Comparison of ENCODE assay signal across 8 cellular contexts in genomic region chr12:1593232-1594044, GRCh38.
DNase-seq lines count a peak whose midpoint lies in the region; ATAC-seq and TF ChIP-seq lines count a peak whose summit lies in the region.

No MANE protein-coding gene starts in this region.

- H3K27me3 Mint-ChIP-seq in stimulated activated naive CD8-positive, alpha-beta T cell treated with anti-CD3 and anti-CD28 coated beads, Interleukin-15, amount 100 ng/mL, for 72 hours = no peaks in the 10 kb centered on the region

- H3K9me3 ChIP-seq in HEK293 (ENCODE audit: control insufficient read depth, insufficient read depth, low read depth, low read length) = no peaks in the 10 kb centered on the region

- POLR2A ChIA-PET in HEK293 (lab: Yijun Ruan, JAX) = interaction anchor here (0.7 to 3.3 kb wide), 9 partner anchors 10 to 644 kb away, joined by 3 to 22 read pairs (median 4); partner anchors contain the start of genes ADIPOR2 and RAD52

- H3K4me3 ChIP-seq in GM12865 (ENCODE audit: low read depth, low read length) (peak overlapping the region; percentile 66), HEK293 (ENCODE audit: low read depth, low read length) (peak overlapping the region; percentile 78), NB4 (ENCODE audit: low read depth, low read length) (peak overlapping the region; percentile 76)

- peaks cover 24% of the 10 kb centered on the region for H3K4me1 ChIP-seq in HEK293 (ENCODE audit: control insufficient read depth, insufficient read depth, low read length)

- peaks cover 0 to 6% of the 10 kb centered on the region in 2 experiments; a peak in 1 of 3 replicates for H3K36me3 ChIP-seq in HEK293 (ENCODE audit: control insufficient read depth in 2 of 2, insufficient read depth in 1 of 2, low read length in 2 of 2)

- CTCF ChIA-PET in HEK293 (lab: Yijun Ruan, JAX) = interaction anchor here (0.9 to 2.8 kb wide), 8 partner anchors 9 to 597 kb away, joined by 3 to 17 read pairs (median 4); no protein-coding TSS in a partner anchor

- H3K27ac Mint-ChIP-seq in stimulated activated naive CD8-positive, alpha-beta T cell treated with anti-CD3 and anti-CD28 coated beads, Interleukin-15, amount 100 ng/mL, for 72 hours = peak overlapping the region; percentile 91 to 95

- H3K4me3 Mint-ChIP-seq in stimulated activated naive CD8-positive, alpha-beta T cell treated with anti-CD3 and anti-CD28 coated beads, Interleukin-15, amount 100 ng/mL, for 72 hours = peak overlapping the region; percentile 95 to 100

- no peak for TF ChIP-seq POLR2A in NB4 (IDR thresholded peaks at IDR 0.05; ENCODE audit: extremely low read depth, insufficient read length)

- H3K27ac ChIP-seq in HEK293 (ENCODE audit: extremely low read depth, low read depth, low read length) = peak overlapping the region; percentile 97

- H3K4me1 Mint-ChIP-seq in stimulated activated naive CD8-positive, alpha-beta T cell treated with anti-CD3 and anti-CD28 coated beads, Interleukin-15, amount 100 ng/mL, for 72 hours = peaks cover 59% of the 10 kb centered on the region

- ATAC-seq in stimulated activated naive CD8-positive, alpha-beta T cell treated with anti-CD3 and anti-CD28 coated beads, Interleukin-15, amount 100 ng/mL, for 72 hours = peak; percentile 31

- H3K9me3 Mint-ChIP-seq in stimulated activated naive CD8-positive, alpha-beta T cell treated with anti-CD3 and anti-CD28 coated beads, Interleukin-15, amount 100 ng/mL, for 72 hours = no peaks in the 10 kb centered on the region

- peak; percentile 61 for DNase-seq in GM12865 (ENCODE audit: low read depth)
- DNase-seq in NB4 (ENCODE audit: low read depth) = peak; percentile 71
- peak; percentile 31 to 35 for DNase-seq in activated CD4-positive, alpha-beta T cell treated with anti-CD3 and anti-CD28 coated beads, Interleukin-2, amount 50 U/mL, for 4 hours
- DNase-seq in effector CD4-positive, alpha-beta T cell = peak; percentile 54
- peak; percentile 36 for DNase-seq in midbrain (lab: John Stamatoyannopoulos, UW)
- peak; percentile 67 for DNase-seq in stimulated activated naive CD8-positive, alpha-beta T cell treated with anti-CD3 and anti-CD28 coated beads, Interleukin-15, amount 100 ng/mL, for 72 hours
- no peak for DNase-seq in NCI-H2227 (lab: John Stamatoyannopoulos, UW; ENCODE audit: unreplicated experiment)

- TF ChIP-seq CTCF in GM12865 (IDR thresholded peaks at IDR 0.05; ENCODE audit: insufficient read depth, low read depth, low read length, missing control alignments) (no peak), HEK293 (tag by site-specific recombination; IDR thresholded peaks at IDR 0.05) (no peak; the same call in none of the 2 replicates), NB4 (IDR thresholded peaks at IDR 0.05; ENCODE audit: low read depth, low read length) (no peak)

TF ChIP-seq in HEK293, 187 proteins besides CTCF, POLR2A, EP300 and RAD21 (continues in another document):
- peak; percentile 85 for TF ChIP-seq PATZ1 (tag by site-specific recombination; IDR thresholded peaks at IDR 0.05)
- TF ChIP-seq PRDM6 (tag by site-specific recombination; IDR thresholded peaks at IDR 0.05) = no peak
- TF ChIP-seq HOXD13 (CRISPR knock-in tag; IDR thresholded peaks at IDR 0.05; ENCODE audit: borderline replicate concordance) = no peak
- no peak for TF ChIP-seq ZNF169 (tag by site-specific recombination; IDR thresholded peaks at IDR 0.05)
- no peak for TF ChIP-seq REST (tag by site-specific recombination; IDR thresholded peaks at IDR 0.05)
- no peak for TF ChIP-seq ZNF560 (tag by site-specific recombination; IDR thresholded peaks at IDR 0.05; ENCODE audit: borderline replicate concordance)
- peak; percentile 96 for TF ChIP-seq SCRT2 (tag by site-specific recombination; IDR thresholded peaks at IDR 0.05)
- 0 out of 2 replicates have a peak, but pooled peaks have one; percentile 39 for TF ChIP-seq KLF17 (tag by site-specific recombination; IDR thresholded peaks at IDR 0.05)
- TF ChIP-seq ZBTB17 (tag by site-specific recombination; IDR thresholded peaks at IDR 0.05) = peak; percentile 97; the same call in 1 of the 2 replicates
- TF ChIP-seq ZBTB20 (tag by site-specific recombination; IDR thresholded peaks at IDR 0.05) = peak; percentile 92
- TF ChIP-seq ZNF350 (tag by site-specific recombination; IDR thresholded peaks at IDR 0.05) = no peak
- no peak for TF ChIP-seq ZNF146 (tag by site-specific recombination; IDR thresholded peaks at IDR 0.05)
- TF ChIP-seq ZBTB26 (tag by site-specific recombination; optimal IDR thresholded peaks at IDR 0.05) = peak; percentile 83
